Comparison of ENCODE assay signal across 1 cellular context in genomic region chr1:100785399-100786082, GRCh38.
A peak's percentile ranks its signal among the peaks of the same experiment; 100 is the strongest.
TF ChIP-seq lines count a peak whose summit lies in the region.

No MANE protein-coding gene starts in this region.

TF ChIP-seq in K562, 482 proteins besides CTCF, POLR2A, EP300 and RAD21 (continued from another document and continues in another):
- no peak for TF ChIP-seq RERE (CRISPR knock-in tag; IDR thresholded peaks at IDR 0.05; ENCODE audit: borderline replicate concordance)
- no peak for TF ChIP-seq SAP30 (IDR thresholded peaks at IDR 0.05; ENCODE audit: borderline replicate concordance, insufficient read depth, low read depth, low read length, poor library complexity, severe bottlenecking)
- TF ChIP-seq ZNF3 (CRISPR knock-in tag; IDR thresholded peaks at IDR 0.05) = no peak
- TF ChIP-seq ZNF77 (CRISPR knock-in tag; IDR thresholded peaks at IDR 0.05) = no peak
- TF ChIP-seq POLR2AphosphoS2 (IDR thresholded peaks at IDR 0.05; ENCODE audit: low read length) = no peak
- TF ChIP-seq ZSCAN32 (CRISPR knock-in tag; IDR thresholded peaks at IDR 0.05) = no peak
- 0 out of 2 replicates have a peak, but pooled peaks have one; percentile 69 for TF ChIP-seq ZC3H11A (IDR thresholded peaks at IDR 0.05; ENCODE audit: low read depth, low read length)
- TF ChIP-seq, protein P1, sequence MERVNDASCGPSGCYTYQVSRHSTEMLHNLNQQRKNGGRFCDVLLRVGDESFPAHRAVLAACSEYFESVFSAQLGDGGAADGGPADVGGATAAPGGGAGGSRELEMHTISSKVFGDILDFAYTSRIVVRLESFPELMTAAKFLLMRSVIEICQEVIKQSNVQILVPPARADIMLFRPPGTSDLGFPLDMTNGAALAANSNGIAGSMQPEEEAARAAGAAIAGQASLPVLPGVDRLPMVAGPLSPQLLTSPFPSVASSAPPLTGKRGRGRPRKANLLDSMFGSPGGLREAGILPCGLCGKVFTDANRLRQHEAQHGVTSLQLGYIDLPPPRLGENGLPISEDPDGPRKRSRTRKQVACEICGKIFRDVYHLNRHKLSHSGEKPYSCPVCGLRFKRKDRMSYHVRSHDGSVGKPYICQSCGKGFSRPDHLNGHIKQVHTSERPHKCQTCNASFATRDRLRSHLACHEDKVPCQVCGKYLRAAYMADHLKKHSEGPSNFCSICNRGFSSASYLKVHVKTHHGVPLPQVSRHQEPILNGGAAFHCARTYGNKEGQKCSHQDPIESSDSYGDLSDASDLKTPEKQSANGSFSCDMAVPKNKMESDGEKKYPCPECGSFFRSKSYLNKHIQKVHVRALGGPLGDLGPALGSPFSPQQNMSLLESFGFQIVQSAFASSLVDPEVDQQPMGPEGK (CRISPR knock-in tag; IDR thresholded peaks at IDR 0.05; ENCODE audit: borderline replicate concordance) = no peak
- TF ChIP-seq TEAD4 (IDR thresholded peaks at IDR 0.05; ENCODE audit: low read length) = peak; percentile 98
- peak; percentile 95 for TF ChIP-seq TEAD4 (CRISPR knock-in tag; IDR thresholded peaks at IDR 0.05; ENCODE audit: borderline replicate concordance)
- no peak for TF ChIP-seq HDAC6 (IDR thresholded peaks at IDR 0.05; ENCODE audit: low read depth, low read length)
- TF ChIP-seq POLR2B (IDR thresholded peaks at IDR 0.05; ENCODE audit: low read depth, partially characterized antibody) = no peak
- peak; percentile 81 for TF ChIP-seq MYBL2 (IDR thresholded peaks at IDR 0.05; ENCODE audit: low read depth)
- no peak for TF ChIP-seq MYBL2 (CRISPR knock-in tag; IDR thresholded peaks at IDR 0.05; ENCODE audit: borderline replicate concordance)
- no peak for TF ChIP-seq RBM14 (IDR thresholded peaks at IDR 0.05; ENCODE audit: borderline replicate concordance, insufficient read depth, low read depth, low read length)
- TF ChIP-seq RNF2 (IDR thresholded peaks at IDR 0.05) = peak; percentile 93
- no peak for TF ChIP-seq RBM15 (IDR thresholded peaks at IDR 0.05; ENCODE audit: insufficient read depth, low read length)
- TF ChIP-seq POLR3A (IDR thresholded peaks at IDR 0.05; ENCODE audit: borderline replicate concordance, extremely low read depth, insufficient read depth, insufficient read length) = no peak
- TF ChIP-seq ELF1 (tag; IDR thresholded peaks at IDR 0.05) = peak; percentile 16; the same call in 1 of the 2 replicates
- TF ChIP-seq, protein P2, sequence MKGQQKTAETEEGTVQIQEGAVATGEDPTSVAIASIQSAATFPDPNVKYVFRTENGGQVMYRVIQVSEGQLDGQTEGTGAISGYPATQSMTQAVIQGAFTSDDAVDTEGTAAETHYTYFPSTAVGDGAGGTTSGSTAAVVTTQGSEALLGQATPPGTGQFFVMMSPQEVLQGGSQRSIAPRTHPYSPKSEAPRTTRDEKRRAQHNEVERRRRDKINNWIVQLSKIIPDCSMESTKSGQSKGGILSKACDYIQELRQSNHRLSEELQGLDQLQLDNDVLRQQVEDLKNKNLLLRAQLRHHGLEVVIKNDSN (CRISPR knock-in tag; IDR thresholded peaks at IDR 0.05) = no peak
- TF ChIP-seq, protein P3, sequence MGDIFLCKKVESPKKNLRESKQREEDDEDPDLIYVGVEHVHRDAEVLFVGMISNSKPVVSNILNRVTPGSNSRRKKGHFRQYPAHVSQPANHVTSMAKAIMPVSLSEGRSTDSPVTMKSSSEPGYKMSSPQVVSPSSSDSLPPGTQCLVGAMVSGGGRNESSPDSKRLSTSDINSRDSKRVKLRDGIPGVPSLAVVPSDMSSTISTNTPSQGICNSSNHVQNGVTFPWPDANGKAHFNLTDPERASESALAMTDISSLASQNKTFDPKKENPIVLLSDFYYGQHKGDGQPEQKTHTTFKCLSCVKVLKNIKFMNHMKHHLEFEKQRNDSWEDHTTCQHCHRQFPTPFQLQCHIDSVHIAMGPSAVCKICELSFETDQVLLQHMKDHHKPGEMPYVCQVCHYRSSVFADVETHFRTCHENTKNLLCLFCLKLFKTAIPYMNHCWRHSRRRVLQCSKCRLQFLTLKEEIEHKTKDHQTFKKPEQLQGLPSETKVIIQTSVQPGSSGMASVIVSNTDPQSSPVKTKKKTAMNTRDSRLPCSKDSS (IDR thresholded peaks at IDR 0.05; ENCODE audit: low read depth, partially characterized antibody) = no peak
- TF ChIP-seq, protein P4, sequence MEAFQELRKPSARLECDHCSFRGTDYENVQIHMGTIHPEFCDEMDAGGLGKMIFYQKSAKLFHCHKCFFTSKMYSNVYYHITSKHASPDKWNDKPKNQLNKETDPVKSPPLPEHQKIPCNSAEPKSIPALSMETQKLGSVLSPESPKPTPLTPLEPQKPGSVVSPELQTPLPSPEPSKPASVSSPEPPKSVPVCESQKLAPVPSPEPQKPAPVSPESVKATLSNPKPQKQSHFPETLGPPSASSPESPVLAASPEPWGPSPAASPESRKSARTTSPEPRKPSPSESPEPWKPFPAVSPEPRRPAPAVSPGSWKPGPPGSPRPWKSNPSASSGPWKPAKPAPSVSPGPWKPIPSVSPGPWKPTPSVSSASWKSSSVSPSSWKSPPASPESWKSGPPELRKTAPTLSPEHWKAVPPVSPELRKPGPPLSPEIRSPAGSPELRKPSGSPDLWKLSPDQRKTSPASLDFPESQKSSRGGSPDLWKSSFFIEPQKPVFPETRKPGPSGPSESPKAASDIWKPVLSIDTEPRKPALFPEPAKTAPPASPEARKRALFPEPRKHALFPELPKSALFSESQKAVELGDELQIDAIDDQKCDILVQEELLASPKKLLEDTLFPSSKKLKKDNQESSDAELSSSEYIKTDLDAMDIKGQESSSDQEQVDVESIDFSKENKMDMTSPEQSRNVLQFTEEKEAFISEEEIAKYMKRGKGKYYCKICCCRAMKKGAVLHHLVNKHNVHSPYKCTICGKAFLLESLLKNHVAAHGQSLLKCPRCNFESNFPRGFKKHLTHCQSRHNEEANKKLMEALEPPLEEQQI (IDR thresholded peaks at IDR 0.05) = peak; percentile 83
- no peak for TF ChIP-seq ZHX1 (conservative IDR thresholded peaks at IDR 0.05; ENCODE audit: low read length)
- no peak for TF ChIP-seq ZNF444 (CRISPR knock-in tag; IDR thresholded peaks at IDR 0.05)
- no peak for TF ChIP-seq SAFB2 (IDR thresholded peaks at IDR 0.05; ENCODE audit: borderline replicate concordance, low read depth, low read length, severe bottlenecking)
- no peak for TF ChIP-seq XRCC5 (IDR thresholded peaks at IDR 0.05; ENCODE audit: low read depth, low read length)
- TF ChIP-seq KLF13 (tag; IDR thresholded peaks at IDR 0.05; ENCODE audit: borderline replicate concordance, low read depth) = no peak
- TF ChIP-seq ZNF212 (CRISPR knock-in tag; IDR thresholded peaks at IDR 0.05) = no peak
- peak; percentile 81 for TF ChIP-seq PRDM10 (IDR thresholded peaks at IDR 0.05; ENCODE audit: partially characterized antibody)
- TF ChIP-seq CREB3 (tag; conservative IDR thresholded peaks at IDR 0.05; ENCODE audit: low read depth) = no peak
- TF ChIP-seq KLF16 (IDR thresholded peaks at IDR 0.05) = no peak
- no peak for TF ChIP-seq KHSRP (IDR thresholded peaks at IDR 0.05)
- TF ChIP-seq ZBTB1 (CRISPR knock-in tag; IDR thresholded peaks at IDR 0.05; ENCODE audit: borderline replicate concordance, low read depth) = no peak
- TF ChIP-seq BCOR (IDR thresholded peaks at IDR 0.05) = no peak
- TF ChIP-seq ZNF124 (CRISPR knock-in tag; IDR thresholded peaks at IDR 0.05) = no peak
- 0 out of 2 replicates have a peak, but pooled peaks have one; percentile 45 for TF ChIP-seq ELF4 (CRISPR knock-in tag; IDR thresholded peaks at IDR 0.05)
- TF ChIP-seq PCBP2 (IDR thresholded peaks at IDR 0.05; ENCODE audit: low read depth, low read length, poor library complexity, severe bottlenecking) = no peak
- no peak for TF ChIP-seq SUPT5H (IDR thresholded peaks at IDR 0.05)
- TF ChIP-seq EWSR1 (IDR thresholded peaks at IDR 0.05; ENCODE audit: borderline replicate concordance, low read depth, partially characterized antibody) = no peak
- no peak for TF ChIP-seq DIDO1 (tag; IDR thresholded peaks at IDR 0.05; ENCODE audit: low read depth)
- TF ChIP-seq LCOR (CRISPR knock-in tag; IDR thresholded peaks at IDR 0.05) = no peak
- peak; percentile 93 for TF ChIP-seq ZNF766 (CRISPR knock-in tag; conservative IDR thresholded peaks at IDR 0.05)
- 0 out of 4 replicates have a peak, but pooled peaks of 1 of the 2 experiments have one; percentile 48 for TF ChIP-seq TBL1XR1 (IDR thresholded peaks at IDR 0.05; ENCODE audit: low read length in 2 of 2)
- TF ChIP-seq ZEB2 (IDR thresholded peaks at IDR 0.05) = no peak
- TF ChIP-seq THRAP3 (IDR thresholded peaks at IDR 0.05; ENCODE audit: borderline replicate concordance) = no peak
- TF ChIP-seq ZFP1 (CRISPR knock-in tag; IDR thresholded peaks at IDR 0.05) = no peak
- no peak for TF ChIP-seq JUNB (CRISPR knock-in tag; conservative IDR thresholded peaks at IDR 0.05)
- TF ChIP-seq HNRNPH1 (optimal IDR thresholded peaks at IDR 0.05; ENCODE audit: low read depth, low read length) = no peak
